ENCODE assay signal across 8 cellular contexts in genomic region chr10:125149278-125150047, GRCh38. TPM values are rescaled to one million over a fixed set of nuclear protein-coding genes. Genes with fewer than 3 reads are reported as not detected.
DNase-seq lines count a peak whose midpoint lies in the region; ATAC-seq lines count a peak whose summit lies in the region.

No MANE protein-coding gene starts in this region.

- no peak for ATAC-seq in HG02840 (IDR thresholded peaks at IDR 0.05; ENCODE audit: low FRiP score, unreplicated experiment)
- ATAC-seq in GM19463 (IDR thresholded peaks at IDR 0.05; ENCODE audit: unreplicated experiment): no peak

- peak; percentile 61 for DNase-seq in A172 (ENCODE audit: low spot score)
- DNase-seq in Kasumi-1 (lab: John Stamatoyannopoulos, UW): peak; percentile 46 to 59
- peak; percentile 68 for DNase-seq in astrocyte of the hippocampus (ENCODE audit: low read depth, low spot score)
- DNase-seq in kidney tubule cell (ENCODE audit: low spot score): peak; percentile 93
- DNase-seq in ureter (ENCODE audit: low spot score): peak; percentile 68
- DNase-seq in SIG-M5 (lab: John Stamatoyannopoulos, UW): no peak

RNA-seq across cellular contexts. Expression of gene CTBP2, which starts 10.9 kb away (rescaled TPM):
- 35.0 and 35.5 TPM in 2 replicates for total RNA-seq in A172 (2014; rRNA removed; shearing (Covaris generic))
- total RNA-seq in ureter: 94.5 TPM
